7 cellular contexts compared by ENCODE assay signal in genomic region chr17:43686957-43687356, GRCh38. TPM values are rescaled to one million over a fixed set of nuclear protein-coding genes. Genes with fewer than 3 reads are reported as not detected.
"Had no signal": no experiment of that assay in that cellular context is flagged by ENCODE, and none has a peak within 500 bp of the region (broad histone marks: within the 10 kb centered on the region; RNA-seq: fewer than 3 reads in every experiment).

No MANE protein-coding gene starts in this region.

RNA-seq across cellular contexts. Expression of gene MEOX1, which starts 25.2 kb away (rescaled TPM):
- total RNA-seq: GM23248, GM23338, H1, H4, H7, H9, HFFc6 had no signal
- polyA plus RNA-seq: GM23248, GM23338, H1 had no signal
